Comparison of ENCODE assay signal across 17 cellular contexts in genomic region chr2:234955971-234956509, GRCh38. TPM values are rescaled to one million over a fixed set of nuclear protein-coding genes. Genes with fewer than 3 reads are reported as not detected.
DNase-seq lines count a peak whose midpoint lies in the region; ATAC-seq, FAIRE-seq and TF ChIP-seq lines count a peak whose summit lies in the region.
"Had no signal": no experiment of that assay in that cellular context is flagged by ENCODE, and none has a peak within 500 bp of the region (broad histone marks: within the 10 kb centered on the region; RNA-seq: fewer than 3 reads in every experiment).

No MANE protein-coding gene starts in this region.

- H3K56ac ChIP-seq in H1 (replicated peaks; ENCODE audit: insufficient read length, low read depth, low read length): no peak overlapping the region

- no peak for TF ChIP-seq RAD21 in H1 (IDR thresholded peaks at IDR 0.05 in 1 of 2, conservative IDR thresholded peaks at IDR 0.05 in 1 of 2; ENCODE audit: low read depth in 2 of 2, low read length in 2 of 2)

- H3K27ac Mint-ChIP-seq in GM23338: peak overlapping the region; percentile 43; the same call in 1 of the 2 replicates
- H3K27ac Mint-ChIP-seq in activated CD4-positive, alpha-beta T cell treated with anti-CD3 and anti-CD28 coated beads, Interleukin-2, amount 10 ng/mL, durations not matched to agents 7 days and 5 days: no peak overlapping the region

- CTCF ChIA-PET in H1 (lab: Charles Lee; ENCODE audit: partially characterized antibody): interaction anchor here (0.6 to 2.2 kb wide), 11 partner anchors 13 to 738 kb away, joined by 3 to 8 read pairs (median 4); no protein-coding TSS in a partner anchor
- CTCF ChIA-PET in activated CD4-positive, alpha-beta T cell treated with anti-CD3 and anti-CD28 coated beads, Interleukin-2, amount 10 ng/mL, durations not matched to agents 7 days and 5 days (lab: Charles Lee): no interaction called here

- H3K23me2 ChIP-seq in H1 (ENCODE audit: low read depth, low read length): peaks cover 14% of the 10 kb centered on the region

- H3K14ac ChIP-seq in H1 (ENCODE audit: insufficient read length): no peak overlapping the region

- no peak overlapping the region for H3K9ac ChIP-seq in H1 (replicated peaks in 1 of 4; ENCODE audit: extremely low read depth in 1 of 4, low read depth in 3 of 4, low read length in 3 of 4)

- H3F3A ChIP-seq in GM23338 (replicated peaks; ENCODE audit: low read depth): no peaks in the 10 kb centered on the region

- H2BK5ac ChIP-seq in H1 (ENCODE audit: low read depth, low read length): no peak overlapping the region

- peak overlapping the region; percentile 60; the same call in 1 of the 2 replicates for H3K27ac ChIP-seq in GM23338 (ENCODE audit: low read depth)
- H3K27ac ChIP-seq in H1 (ENCODE audit: low read depth, low read length): no peak overlapping the region

- no peak overlapping the region for H2AK5ac ChIP-seq in H1 (ENCODE audit: low read depth, low read length)

- peaks cover 81% of the 10 kb centered on the region for H3K4me1 Mint-ChIP-seq in GM23338
- H3K4me1 Mint-ChIP-seq in activated CD4-positive, alpha-beta T cell treated with anti-CD3 and anti-CD28 coated beads, Interleukin-2, amount 10 ng/mL, durations not matched to agents 7 days and 5 days: peaks cover 6% of the 10 kb centered on the region

- H3K36me3 ChIP-seq in GM23338 (ENCODE audit: insufficient read depth) (no peaks in the 10 kb centered on the region), H1 (ENCODE audit: control insufficient read depth in 2 of 4, insufficient read depth in 4 of 4, low read length in 3 of 4) (no peaks in the 10 kb centered on the region; a peak in 1 of 8 replicates)
- H3K36me3 ChIP-seq: suprapubic skin had no signal

- intact Hi-C loops in posterior vena cava (cut with DNase I): no loop called here

- H4K20me1 ChIP-seq in GM23338 (replicated peaks; ENCODE audit: insufficient read depth) (peaks cover 26% of the 10 kb centered on the region), H1 (replicated peaks in 1 of 2; ENCODE audit: control insufficient read depth in 1 of 2, insufficient read depth in 2 of 2, low read length in 2 of 2) (peaks cover 8 to 13% of the 10 kb centered on the region in 2 experiments)

- no peak overlapping the region for H2AFZ ChIP-seq in GM23338
- H2AFZ ChIP-seq in H1 (ENCODE audit: low read length): no peak overlapping the region

- no peak overlapping the region for H3K18ac ChIP-seq in H1 (ENCODE audit: extremely low read depth, low read length)

- no peak for FAIRE-seq in H1 (lab: Jason Lieb, UNC)
- FAIRE-seq: islet of Langerhans had no signal

- no peak overlapping the region for H4K5ac ChIP-seq in H1 (ENCODE audit: insufficient read length, low read depth, low read length)

- 83% methylated on average over 10 of the region's 10 CpGs; no CpG with 5 or more reads in 1 of the 2 experiments for WGBS in H1 (ENCODE audit: extremely low coverage in 1 of 2, insufficient coverage in 1 of 2, insufficient read length in 1 of 2, insufficient replicate concordance in 2 of 2, low coverage in 1 of 2, low lambda C conversion rate in 2 of 2, missing lambda C conversion rate in 1 of 2), 2 experiments

- no peak for TF ChIP-seq EP300 in H1 (IDR thresholded peaks at IDR 0.05; ENCODE audit: borderline replicate concordance in 1 of 2, low read depth in 2 of 2, low read length in 2 of 2)

- H2BK120ac ChIP-seq in H1 (replicated peaks; ENCODE audit: low read depth, low read length): no peak overlapping the region

- no peaks in the 10 kb centered on the region for H3K9me2 ChIP-seq in GM23338 (ENCODE audit: insufficient read depth)

- POLR2A ChIA-PET in H1 (lab: Charles Lee; ENCODE audit: partially characterized antibody): interaction anchor here (1.0 kb wide), 1 partner anchor 29 kb away, joined by 3 read pairs; no protein-coding TSS in a partner anchor
- POLR2A ChIA-PET in activated CD4-positive, alpha-beta T cell treated with anti-CD3 and anti-CD28 coated beads, Interleukin-2, amount 10 ng/mL, durations not matched to agents 7 days and 5 days (lab: Charles Lee): interaction anchor here (0.7 kb wide), 1 partner anchor 1474 kb away, joined by 4 read pairs; no protein-coding TSS in a partner anchor

- H2BK12ac ChIP-seq in H1 (ENCODE audit: low read depth, low read length): 0 out of 2 replicates have a peak overlapping the region, but pooled peaks have one; percentile 93

- peak overlapping the region; percentile 13; the same call in 1 of the 3 replicates for H3K4me3 Mint-ChIP-seq in GM23338
- no peak overlapping the region for H3K4me3 Mint-ChIP-seq in activated CD4-positive, alpha-beta T cell treated with anti-CD3 and anti-CD28 coated beads, Interleukin-2, amount 10 ng/mL, durations not matched to agents 7 days and 5 days

- H4K8ac ChIP-seq in H1 (ENCODE audit: extremely low read depth, insufficient read depth, low read length): no peak overlapping the region

- H3K4me1 ChIP-seq in GM23338 (ENCODE audit: insufficient read depth) (peaks cover 72% of the 10 kb centered on the region), H1 (replicated peaks in 1 of 4; ENCODE audit: control insufficient read depth in 3 of 4, insufficient read depth in 4 of 4, low read length in 3 of 4) (peaks cover 19 to 39% (median 32%) of the 10 kb centered on the region in 4 experiments)

- TF ChIP-seq POLR2A in H1 (IDR thresholded peaks at IDR 0.05; ENCODE audit: control extremely low read depth in 1 of 2, low read depth in 2 of 2, low read length in 2 of 2): no peak

- peaks cover 86% of the 10 kb centered on the region for H3K79me2 ChIP-seq in GM23338 (replicated peaks; ENCODE audit: insufficient read depth)
- H3K79me2 ChIP-seq in H1 (ENCODE audit: control insufficient read depth in 1 of 2, insufficient read depth in 2 of 2, low read length in 2 of 2): peaks cover 44 to 80% of the 10 kb centered on the region in 2 experiments

- H3K9me3 ChIP-seq in H1 (ENCODE audit: insufficient read depth in 2 of 2, low read depth in 1 of 2, low read length in 1 of 2): no peaks in the 10 kb centered on the region
- H3K9me3 ChIP-seq: suprapubic skin had no signal

- no peaks in the 10 kb centered on the region for H3K9me3 Mint-ChIP-seq in GM23338
- no peaks in the 10 kb centered on the region for H3K9me3 Mint-ChIP-seq in activated CD4-positive, alpha-beta T cell treated with anti-CD3 and anti-CD28 coated beads, Interleukin-2, amount 10 ng/mL, durations not matched to agents 7 days and 5 days

- no peak overlapping the region for H2BK15ac ChIP-seq in H1 (ENCODE audit: low read length)

- no peak overlapping the region for H3K4ac ChIP-seq in H1 (replicated peaks; ENCODE audit: insufficient read length, low read depth, low read length)

- H3K79me1 ChIP-seq in H1 (ENCODE audit: low read depth, low read length): peaks cover 8% of the 10 kb centered on the region

- peak; percentile 29 for DNase-seq in GM23338 (ENCODE audit: low spot score)
- DNase-seq in NCI-H82 treated with DMSO at 0.1 percent for 48 hours (lab: John Stamatoyannopoulos, UW; ENCODE audit: unreplicated experiment): peak; percentile 67
- no peak for DNase-seq in H1 (ENCODE audit: low read depth in 1 of 2, low spot score in 2 of 2)
- DNase-seq in posterior vena cava (ENCODE audit: low spot score): peak; percentile 12
- DNase-seq in activated CD4-positive, alpha-beta T cell treated with anti-CD3 and anti-CD28 coated beads, Interleukin-2, amount 10 ng/mL, durations not matched to agents 7 days and 5 days: no peak
- DNase-seq: activated CD4-positive, alpha-beta T cell treated with anti-CD3 and anti-CD28 coated beads for 1 hour; activated gamma-delta T cell treated with Interleukin-2 at 50 U/mL for 16 hours; MV-4-11; NCI-H2171; NK-92 treated with Interleukin-12 subunit alpha and Interleukin-12 subunit beta, amount 100 ng/mL, for 24 hours; Right ventricle myocardium superior; stimulated activated CD4-positive, alpha-beta T cell treated with anti-CD3 and anti-CD28 coated beads, Interleukin-4, amount 100 ng/mL, for 1 hour; T-helper 2 cell had no signal

- no peak overlapping the region for H3K4me3 ChIP-seq in GM23338
- H3K4me3 ChIP-seq in H1 (ENCODE audit: extremely low read depth in 1 of 4, insufficient read depth in 2 of 4, low read depth in 3 of 4, low read length in 4 of 4): no peak overlapping the region
- H3K4me3 ChIP-seq: suprapubic skin had no signal

- H3K23ac ChIP-seq in H1 (ENCODE audit: insufficient read length): no peak overlapping the region

- H3K36me3 Mint-ChIP-seq in GM23338 (ENCODE audit: low read depth): peaks cover 5% of the 10 kb centered on the region; the same call in 2 of the 3 replicates
- H3K36me3 Mint-ChIP-seq in activated CD4-positive, alpha-beta T cell treated with anti-CD3 and anti-CD28 coated beads, Interleukin-2, amount 10 ng/mL, durations not matched to agents 7 days and 5 days (ENCODE audit: low read depth): no peaks in the 10 kb centered on the region

- H3K4me2 ChIP-seq in GM23338 (peak overlapping the region; percentile 86), H1 (ENCODE audit: insufficient read depth in 1 of 2, low read depth in 2 of 2, low read length in 2 of 2) (peak overlapping the region in 1 of 2 experiments; percentile 76; a peak in 1 of 4 replicates)

- no peak overlapping the region for H2BK20ac ChIP-seq in H1 (ENCODE audit: low read length)

- peaks cover 23% of the 10 kb centered on the region for H3K27me3 Mint-ChIP-seq in GM23338 (ENCODE audit: insufficient read depth, low read depth, poor library complexity)
- H3K27me3 Mint-ChIP-seq in activated CD4-positive, alpha-beta T cell treated with anti-CD3 and anti-CD28 coated beads, Interleukin-2, amount 10 ng/mL, durations not matched to agents 7 days and 5 days: peaks cover 40% of the 10 kb centered on the region

- no peak for TF ChIP-seq CTCF in GM23338 (conservative IDR thresholded peaks at IDR 0.05; ENCODE audit: low read depth in 2 of 2)
- no peak for TF ChIP-seq CTCF in H1 (IDR thresholded peaks at IDR 0.05; ENCODE audit: control extremely low read depth in 1 of 3, insufficient read depth in 1 of 3, low read depth in 1 of 3, low read length in 3 of 3)

- no peak for ATAC-seq in GM23338
- no peak for ATAC-seq in GM19395 (IDR thresholded peaks at IDR 0.05; ENCODE audit: unreplicated experiment)
- no peak for ATAC-seq in HG02870 (IDR thresholded peaks at IDR 0.05; ENCODE audit: unreplicated experiment)

- H3K27me3 ChIP-seq in GM23338 (ENCODE audit: insufficient read depth) (peaks cover 13% of the 10 kb centered on the region), H1 (replicated peaks in 1 of 4; ENCODE audit: control insufficient read depth in 3 of 4, extremely low read depth in 1 of 4, insufficient read depth in 3 of 4, low read length in 3 of 4) (peaks cover 0 to under 1% (median under 1%) of the 10 kb centered on the region in 4 experiments; a peak in 5 of 7 replicates)
- H3K27me3 ChIP-seq: suprapubic skin had no signal

- no peak overlapping the region for H4K91ac ChIP-seq in H1 (replicated peaks; ENCODE audit: insufficient read length, low read length)

RNA-seq across cellular contexts. Expression of gene SH3BP4, which starts 4.2 kb away (rescaled TPM):
- total RNA-seq in GM23338 (2014; rRNA removed; shearing (Covaris generic)): 50.9 and 57.6 TPM in 2 replicates
- polyA plus RNA-seq in GM23338 (2016; fragmentation: Nextera tagmentation; extraction: Ambion mirVana): 15.1 and 15.6 TPM in 2 replicates
- 35.4 and 39.4 TPM in 2 replicates for total RNA-seq in H1 (2021; fragmentation: NEBNext Ultra II Directional; extraction: Animal tissue kit (Norgen Biotek cat#: 25700))
- 28.3 and 31.5 TPM in 2 replicates for polyA plus RNA-seq in H1 (2011; rRNA removed)
- polyA plus RNA-seq in H1 (2011; cell fraction: cytosol; rRNA removed): 30.9 TPM
- 43.6 TPM for polyA plus RNA-seq in H1 (2011; cell fraction: nucleus; rRNA removed)
- polyA plus RNA-seq in H1 (2012, experiment 1 of 2): 25.9 to 31.0 TPM (median 28.9 TPM) in 4 replicates
- polyA plus RNA-seq in H1 (2012, experiment 2 of 2): 15.9 TPM
- polyA plus RNA-seq in H1 (2013, experiment 1 of 2): 17.7 TPM
- polyA plus RNA-seq in H1 (2013, experiment 2 of 2): 19.1 TPM
- polyA minus RNA-seq in H1 (2011; rRNA and poly(A)+ RNA removed): 86.7 and 93.2 TPM in 2 replicates
- 32.7 TPM for polyA minus RNA-seq in H1 (2011; cell fraction: cytosol; rRNA and poly(A)+ RNA removed)
- 35.7 TPM for polyA minus RNA-seq in H1 (2011; cell fraction: nucleus; rRNA and poly(A)+ RNA removed)
- total RNA-seq in posterior vena cava: 10 to 100 TPM; 17.5 to 19.2 TPM
- total RNA-seq in activated CD4-positive, alpha-beta T cell treated with anti-CD3 and anti-CD28 coated beads, Interleukin-2, amount 10 ng/mL, durations not matched to agents 7 days and 5 days: not detected

Comparison
In these comparisons a context has a peak if more than half of its experiments do, and no peak if none do; other contexts are left out.
1. DNase-seq: peak in GM23338 (single experiment), NCI-H82 treated with DMSO at 0.1 percent for 48 hours (single experiment) and posterior vena cava (single experiment); none in H1 (0 of 2) and activated CD4-positive, alpha-beta T cell treated with anti-CD3 and anti-CD28 coated beads, Interleukin-2, amount 10 ng/mL, durations not matched to agents 7 days and 5 days (single experiment).
2. RNA of gene SH3BP4, which starts 4.2 kb away (total RNA-seq): 50.9 to 57.6 TPM in GM23338, 35.4 to 39.4 TPM in H1 and 17.5 to 19.2 TPM in posterior vena cava; not detected in activated CD4-positive, alpha-beta T cell treated with anti-CD3 and anti-CD28 coated beads, Interleukin-2, amount 10 ng/mL, durations not matched to agents 7 days and 5 days; every median in the first group is over 10 times any median in the second.